Comparison of ENCODE assay signal across 8 cellular contexts in genomic region chr17:28896491-28896883, GRCh38. TPM values are rescaled to one million over a fixed set of nuclear protein-coding genes. Genes with fewer than 3 reads are reported as not detected.
DNase-seq lines count a peak whose midpoint lies in the region; ATAC-seq and TF ChIP-seq lines count a peak whose summit lies in the region.

No MANE protein-coding gene starts in this region.

- H3K4me1 ChIP-seq in esophagus muscularis mucosa (peaks cover 46 to 69% (median 56%) of the 10 kb centered on the region in 4 donors), prostate gland (replicated peaks) (peaks cover 18% of the 10 kb centered on the region)

- H3K9me3 ChIP-seq in esophagus muscularis mucosa: no peaks in the 10 kb centered on the region
- no peaks in the 10 kb centered on the region for H3K9me3 ChIP-seq in prostate gland

- intact Hi-C loops in esophagus muscularis mucosa (cut with DNase I): loop anchor here (5.0 to 10.0 kb wide), 2 partner anchors 48 to 139 kb away; no protein-coding TSS in a partner anchor
- intact Hi-C loops in prostate gland (cut with DNase I): loop anchor here (5.0 kb wide), 2 partner anchors 51 to 134 kb away; no protein-coding TSS in a partner anchor

- no peak for ATAC-seq in activated CD4-positive, CD25-positive, alpha-beta regulatory T cell treated with anti-CD3 and anti-CD28 coated beads, Interleukin-2, amount 50 U/mL, for 24 hours

- WGBS in esophagus muscularis mucosa: 22% methylated on average over 5 of the region's 5 CpGs
- WGBS in prostate gland: 7% methylated on average over 5 of the region's 5 CpGs

- TF ChIP-seq POLR2A in esophagus muscularis mucosa (IDR thresholded peaks at IDR 0.05; ENCODE audit: low read depth) (no peak), prostate gland (IDR thresholded peaks at IDR 0.05) (no peak)

- DNase-seq in ELR (ENCODE audit: low read depth): peak; percentile 22
- DNase-seq in RWPE1 (ENCODE audit: low spot score): no peak
- DNase-seq in esophagus muscularis mucosa (ENCODE audit: extremely low spot score): no peak
- DNase-seq in prostate gland (ENCODE audit: low spot score): no peak
- DNase-seq in SHP77 treated with DMSO at 0.1 percent for 48 hours (lab: John Stamatoyannopoulos, UW): no peak
- DNase-seq in stimulated activated CD8-positive, alpha-beta memory T cell treated with anti-CD3 and anti-CD28 coated beads, Interleukin-4, amount 100 ng/mL, for 48 hours: no peak
- no peak for DNase-seq in cortex of kidney (lab: John Stamatoyannopoulos, UW)

- peaks cover 0 to 2% (median 0%) of the 10 kb centered on the region in 4 donors for H3K36me3 ChIP-seq in esophagus muscularis mucosa
- no peaks in the 10 kb centered on the region for H3K36me3 ChIP-seq in prostate gland

- POLR2A ChIA-PET in RWPE1 (lab: Yijun Ruan, JAX; ENCODE audit: low non-redundant PET): no interaction called here

- CTCF ChIA-PET in RWPE1 (lab: Yijun Ruan, JAX): interaction anchor here (0.5 to 3.3 kb wide), 4 partner anchors 14 to 238 kb away, joined by 3 to 15 read pairs (median 3); no protein-coding TSS in a partner anchor

- H3K4me3 ChIP-seq in esophagus muscularis mucosa (peak overlapping the region; percentile 78 to 94 (median 90)), prostate gland (peak overlapping the region; percentile 95 to 97)

- H3K27ac ChIP-seq in RWPE1 (peak overlapping the region; percentile 99), esophagus muscularis mucosa (replicated peaks in 1 of 4) (peak overlapping the region; percentile 85 to 97 (median 94)), prostate gland (peak overlapping the region; percentile 96 to 97)

- no peak for TF ChIP-seq EP300 in esophagus muscularis mucosa (IDR thresholded peaks at IDR 0.05)

- no peaks in the 10 kb centered on the region for H3K27me3 ChIP-seq in esophagus muscularis mucosa
- no peaks in the 10 kb centered on the region for H3K27me3 ChIP-seq in prostate gland (replicated peaks; ENCODE audit: insufficient read depth)

- TF ChIP-seq CTCF in RWPE1 (conservative IDR thresholded peaks at IDR 0.05; ENCODE audit: low read depth): no peak
- no peak for TF ChIP-seq CTCF in esophagus muscularis mucosa (IDR thresholded peaks at IDR 0.05)
- TF ChIP-seq CTCF in prostate gland (IDR thresholded peaks at IDR 0.05): no peak

RNA-seq across cellular contexts. Expression of gene FLOT2, which starts 1.0 kb away (rescaled TPM):
- total RNA-seq in esophagus muscularis mucosa (10 to 100 TPM; 60.2 to 94.8 (median 86.0) TPM), prostate gland (100 to 1,000 TPM in 1 of 2 donors, 10 to 100 TPM in 1; 82.9 to 121 TPM)

RNA-seq across cellular contexts. Expression of gene DHRS13, which starts 6.4 kb away (rescaled TPM):
- total RNA-seq in esophagus muscularis mucosa: 10 to 100 TPM in 1 of 4 donors, 1 to 10 TPM in 3; 3.7 to 14.2 (median 5.9) TPM
- 10 to 100 TPM; 36.8 to 61.3 TPM for total RNA-seq in prostate gland

RNA-seq across cellular contexts. Expression of gene ERAL1, which starts 41.7 kb away (rescaled TPM):
- total RNA-seq in esophagus muscularis mucosa (10 to 100 TPM; 24.5 to 38.0 (median 27.7) TPM), prostate gland (10 to 100 TPM; 49.9 to 70.8 TPM)

RNA-seq across cellular contexts. Expression of gene FAM222B, which starts 53.9 kb away (rescaled TPM):
- total RNA-seq in esophagus muscularis mucosa: 10 to 100 TPM; 15.9 to 48.1 (median 30.3) TPM
- total RNA-seq in prostate gland: 10 to 100 TPM; 14.9 to 48.9 TPM

RNA-seq across cellular contexts. Expression of gene PHF12, which starts 54.8 kb away (rescaled TPM):
- 10 to 100 TPM; 27.8 to 44.5 (median 36.7) TPM for total RNA-seq in esophagus muscularis mucosa
- 100 to 1,000 TPM in 1 of 2 donors, 10 to 100 TPM in 1; 74.9 to 112 TPM for total RNA-seq in prostate gland
